In the genomic region with DNA sequence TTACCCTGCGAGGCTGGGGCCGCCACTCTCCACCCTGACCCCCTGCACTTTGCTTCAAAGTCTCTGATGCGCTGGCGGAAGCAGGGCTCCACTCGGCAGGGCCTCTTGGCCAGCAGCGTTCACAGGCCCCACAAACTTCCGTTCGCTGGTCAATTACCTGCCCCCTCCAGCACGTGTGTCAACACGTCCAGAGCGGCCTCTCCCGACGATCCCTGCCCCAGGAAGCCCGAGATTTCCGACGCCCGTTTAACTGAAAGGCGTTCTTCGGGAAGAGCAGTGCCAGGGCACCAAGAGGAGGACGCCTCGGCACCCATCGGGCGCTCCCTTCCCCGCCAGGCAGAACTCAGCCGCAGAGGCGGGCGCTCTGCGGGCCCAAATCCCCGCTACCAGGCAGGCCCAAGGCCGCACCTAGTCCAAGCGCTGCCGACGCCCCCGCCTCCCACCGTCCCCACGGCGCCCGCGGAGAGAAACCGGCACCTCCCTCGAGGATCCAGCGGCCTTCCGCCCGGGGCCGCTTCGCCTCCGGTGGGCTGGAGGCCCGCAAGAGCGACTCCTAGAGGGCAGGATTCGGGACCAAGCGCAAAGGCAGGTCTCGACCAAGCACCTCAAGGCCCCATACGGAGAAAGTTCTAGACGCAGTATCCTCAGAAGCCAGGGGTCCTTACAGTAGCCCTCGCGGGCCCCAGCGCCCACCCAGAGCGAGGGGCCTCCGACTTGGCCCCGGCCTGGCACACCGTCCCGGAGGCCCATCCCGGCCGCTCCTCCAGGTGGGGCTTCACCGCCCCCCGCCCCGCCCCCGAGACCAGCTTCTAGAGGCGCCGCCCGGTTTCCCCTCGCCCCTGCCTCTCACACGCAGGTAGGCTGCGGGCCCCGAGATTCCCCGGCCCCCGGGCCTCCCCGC, we compare ENCODE assay signal across 9 cellular contexts. TPM values are rescaled to one million over a fixed set of nuclear protein-coding genes. Genes with fewer than 3 reads are reported as not detected.
A peak's percentile ranks its signal among the peaks of the same experiment; 100 is the strongest.
DNase-seq lines count a peak whose midpoint lies in the region; ATAC-seq and TF ChIP-seq lines count a peak whose summit lies in the region.
"Had no signal": no experiment of that assay in that cellular context is flagged by ENCODE, and none has a peak within 500 bp of the region (broad histone marks: within the 10 kb centered on the region; RNA-seq: fewer than 3 reads in every experiment).

No MANE protein-coding gene starts in this region.

- peak overlapping the region; percentile 72 for H3K27ac Mint-ChIP-seq in activated T-cell treated with anti-CD3 and anti-CD28 coated beads, Interleukin-2, amount 50 U/mL, for 72 hours

- peaks cover 0 to 6% of the 10 kb centered on the region in 2 donors for H3K36me3 Mint-ChIP-seq in activated T-cell treated with anti-CD3 and anti-CD28 coated beads, Interleukin-2, amount 50 U/mL, for 72 hours (ENCODE audit: insufficient read depth in 2 of 2)

- peak overlapping the region; percentile 85 for H3K27ac ChIP-seq in psoas muscle

- H3K4me1 ChIP-seq in psoas muscle = peaks cover 36% of the 10 kb centered on the region

- 1 to 27% (median 1%) methylated on average over 26 to 78 of the region's 78 CpGs for WGBS in psoas muscle, 3 donors

- peak overlapping the region; percentile 88 to 89 for H3K4me3 Mint-ChIP-seq in activated T-cell treated with anti-CD3 and anti-CD28 coated beads, Interleukin-2, amount 50 U/mL, for 72 hours

- peaks cover 23% of the 10 kb centered on the region for H3K4me1 Mint-ChIP-seq in activated T-cell treated with anti-CD3 and anti-CD28 coated beads, Interleukin-2, amount 50 U/mL, for 72 hours (ENCODE audit: low read depth)

- no peaks in the 10 kb centered on the region for H3K9me3 ChIP-seq in psoas muscle

- peaks cover 5% of the 10 kb centered on the region for H3K27me3 Mint-ChIP-seq in activated T-cell treated with anti-CD3 and anti-CD28 coated beads, Interleukin-2, amount 50 U/mL, for 72 hours (ENCODE audit: low read depth)

- peak overlapping the region; percentile 64 for H3K4me3 ChIP-seq in psoas muscle

- no peaks in the 10 kb centered on the region for H3K9me3 Mint-ChIP-seq in activated T-cell treated with anti-CD3 and anti-CD28 coated beads, Interleukin-2, amount 50 U/mL, for 72 hours

- H3K36me3 ChIP-seq in psoas muscle (ENCODE audit: insufficient read depth in 1 of 2, low read depth in 1 of 2) = peaks cover 3 to 27% of the 10 kb centered on the region in 2 donors

- intact Hi-C loops in psoas muscle (cut with DNase I) = no loop called here

- DNase-seq in AG08396 (ENCODE audit: low spot score) (peak; percentile 54), NCI-H748 (lab: John Stamatoyannopoulos, UW; ENCODE audit: unreplicated experiment) (peak; percentile 69), germinal center (ENCODE audit: low spot score) (peak; percentile 58), psoas muscle (peak in 1 of 2 donors; percentile 63), NCI-H2107 treated with DMSO at 0.1 percent for 48 hours (lab: John Stamatoyannopoulos, UW; ENCODE audit: unreplicated experiment) (no peak)
- DNase-seq in activated T-cell treated with anti-CD3 and anti-CD28 coated beads, Interleukin-2, amount 50 U/mL, for 72 hours = peak; percentile 66 to 69

- ATAC-seq in GM18861 (IDR thresholded peaks at IDR 0.05; ENCODE audit: unreplicated experiment) (peak; percentile 17), HG03095 (IDR thresholded peaks at IDR 0.05; ENCODE audit: unreplicated experiment) (peak; percentile 30), psoas muscle (no peak)
- ATAC-seq in activated T-cell treated with anti-CD3 and anti-CD28 coated beads, Interleukin-2, amount 50 U/mL, for 72 hours (replicated peaks in 1 of 2) = peak; percentile 49 to 61

- TF ChIP-seq CTCF in psoas muscle (IDR thresholded peaks at IDR 0.05) = peak; percentile 7

- H3K27me3 ChIP-seq in psoas muscle (ENCODE audit: insufficient read depth in 3 of 3, low read length in 2 of 3) = peaks cover 0 to 4% (median 0%) of the 10 kb centered on the region in 3 donors

RNA-seq across cellular contexts. Expression of gene BCAP31, which starts 0.6 kb away (rescaled TPM):
- total RNA-seq in activated T-cell treated with anti-CD3 and anti-CD28 coated beads, Interleukin-2, amount 50 U/mL, for 72 hours = 10 to 100 TPM; 91.5 to 94.1 TPM
- 10 to 100 TPM; 65.4 to 71.6 (median 66.0) TPM for total RNA-seq in psoas muscle
- 10 to 100 TPM; 63.7 to 97.3 (median 72.1) TPM for polyA plus RNA-seq in psoas muscle

RNA-seq across cellular contexts. Expression of gene ABCD1, which starts 1.1 kb away (rescaled TPM):
- 1 to 10 TPM; 8.0 to 8.3 TPM for total RNA-seq in activated T-cell treated with anti-CD3 and anti-CD28 coated beads, Interleukin-2, amount 50 U/mL, for 72 hours
- 10 to 100 TPM; 16.0 to 27.1 (median 20.9) TPM for total RNA-seq in psoas muscle
- 10 to 100 TPM; 11.7 to 36.0 (median 15.8) TPM for polyA plus RNA-seq in psoas muscle

RNA-seq across cellular contexts. Expression of gene SLC6A8, which starts 35.9 kb away (rescaled TPM):
- total RNA-seq in activated T-cell treated with anti-CD3 and anti-CD28 coated beads, Interleukin-2, amount 50 U/mL, for 72 hours = 1 to 10 TPM; 1.8 to 2.2 TPM
- 100 to 1,000 TPM in 2 of 4 donors, 10 to 100 TPM in 2; 82.2 to 256 (median 117) TPM for total RNA-seq in psoas muscle
- polyA plus RNA-seq in psoas muscle = 100 to 1,000 TPM in 2 of 3 donors, 10 to 100 TPM in 1; 84.9 to 209 (median 104) TPM

RNA-seq across cellular contexts. Expression of gene PLXNB3, which starts 40.4 kb away (rescaled TPM):
- 1 to 10 TPM in 1 of 2 donors, under 1 TPM in 1; 0.77 to 1.7 TPM for total RNA-seq in activated T-cell treated with anti-CD3 and anti-CD28 coated beads, Interleukin-2, amount 50 U/mL, for 72 hours
- total RNA-seq in psoas muscle = 1 to 10 TPM in 1 of 4 donors, under 1 TPM in 3; 0.27 to 1.5 (median 0.73) TPM
- polyA plus RNA-seq in psoas muscle = under 1 TPM; 0.13 to 0.35 (median 0.31) TPM

RNA-seq across cellular contexts. Expression of gene PNCK, which starts 50.0 kb away (rescaled TPM):
- total RNA-seq in activated T-cell treated with anti-CD3 and anti-CD28 coated beads, Interleukin-2, amount 50 U/mL, for 72 hours = 1 to 10 TPM in 1 of 2 donors, under 1 TPM in 1; 0.50 to 1.2 TPM
- 1 to 10 TPM in 1 of 4 donors, under 1 TPM in 3; 0.79 to 1.9 (median 0.92) TPM for total RNA-seq in psoas muscle
- 1 to 10 TPM in 1 of 3 donors, under 1 TPM in 2; 0.21 to 1.0 (median 0.35) TPM for polyA plus RNA-seq in psoas muscle
- total RNA-seq: LHCN-M2 had no signal

Comparison
In these comparisons a context has a peak if more than half of its experiments do, and no peak if none do; other contexts are left out.
1. ATAC-seq: peak in GM18861 (single experiment), HG03095 (single experiment) and activated T-cell treated with anti-CD3 and anti-CD28 coated beads, Interleukin-2, amount 50 U/mL, for 72 hours (2 of 2); none in psoas muscle (0 of 4).
2. RNA of gene SLC6A8, which starts 35.9 kb away (total RNA-seq): 82.2 to 256 TPM in psoas muscle; 1.8 to 2.2 TPM in activated T-cell treated with anti-CD3 and anti-CD28 coated beads, Interleukin-2, amount 50 U/mL, for 72 hours; every median in the first group is over 10 times any median in the second.